27 cellular contexts compared by ENCODE assay signal in genomic region chr11:134752526-134752925, GRCh38.
"Had no signal": no experiment of that assay in that cellular context is flagged by ENCODE, and none has a peak within 500 bp of the region (broad histone marks: within the 10 kb centered on the region; RNA-seq: fewer than 3 reads in every experiment).

No MANE protein-coding gene starts in this region.

- H3K4me1 Mint-ChIP-seq: activated naive CD8-positive, alpha-beta T cell treated with anti-CD3 and anti-CD28 coated beads, Interleukin-2, amount 50 U/mL, for 24 hours had no signal

- H3K36me3 ChIP-seq: ascending aorta, MG63, SJSA1 had no signal

- H3K27ac ChIP-seq: ascending aorta, KMS-11, SJSA1 had no signal

- H3K4me2 ChIP-seq: KMS-11 had no signal

- ATAC-seq: activated CD4-positive, CD25-positive, alpha-beta regulatory T cell treated with anti-CD3 and anti-CD28 coated beads, Interleukin-2, amount 50 U/mL, for 24 hours; activated CD8-positive, alpha-beta T cell treated with anti-CD3 and anti-CD28 coated beads for 36 hours; activated naive CD4-positive, alpha-beta T cell treated with anti-CD3 and anti-CD28 coated beads, Interleukin-2, amount 50 U/mL, for 72 hours; activated naive CD8-positive, alpha-beta T cell treated with anti-CD3 and anti-CD28 coated beads, Interleukin-2, amount 50 U/mL, for 24 hours; HepG2; PC-3; SK-N-SH treated with all-trans-retinoic acid at 6 μM for 48 hours had no signal

- H3K4me1 ChIP-seq: ascending aorta, SJSA1 had no signal

- H3K9me3 ChIP-seq: ascending aorta, MG63, SJSA1 had no signal

- H3K27me3 ChIP-seq: ascending aorta, MG63, SJSA1 had no signal

- H3K27me3 Mint-ChIP-seq: activated CD8-positive, alpha-beta T cell treated with anti-CD3 and anti-CD28 coated beads for 36 hours had no signal

- H3K36me3 Mint-ChIP-seq: activated naive CD4-positive, alpha-beta T cell treated with anti-CD3 and anti-CD28 coated beads, Interleukin-2, amount 50 U/mL, for 72 hours; brain had no signal

- H3K4me3 ChIP-seq: ascending aorta, MG63, SJSA1 had no signal

- H3K27ac Mint-ChIP-seq: activated CD8-positive, alpha-beta T cell treated with anti-CD3 and anti-CD28 coated beads for 36 hours; activated naive CD4-positive, alpha-beta T cell treated with anti-CD3 and anti-CD28 coated beads, Interleukin-2, amount 50 U/mL, for 72 hours; activated naive CD8-positive, alpha-beta T cell treated with anti-CD3 and anti-CD28 coated beads, Interleukin-2, amount 50 U/mL, for 24 hours; activated T-cell treated with anti-CD3 and anti-CD28 coated beads, Interleukin-2, amount 50 U/mL, for 24 hours; activated T-helper 1 cell treated with anti-CD3 and anti-CD28 coated beads, Interleukin-12 subunit alpha, Interleukin-12 subunit beta, Interleukin-2, Interleukin-4 antibody, amounts not matched to agents 30 ng/mL and 10 ng/mL and 1 ng/mL, durations not matched to agents 14 hours and 24 hours and 36 hours had no signal

- H3K4me3 Mint-ChIP-seq: activated CD8-positive, alpha-beta T cell treated with anti-CD3 and anti-CD28 coated beads for 36 hours; activated naive CD8-positive, alpha-beta T cell treated with anti-CD3 and anti-CD28 coated beads, Interleukin-2, amount 50 U/mL, for 24 hours; activated T-cell treated with anti-CD3 and anti-CD28 coated beads, Interleukin-2, amount 50 U/mL, for 24 hours; activated T-helper 1 cell treated with anti-CD3 and anti-CD28 coated beads, Interleukin-12 subunit alpha, Interleukin-12 subunit beta, Interleukin-2, Interleukin-4 antibody, amounts not matched to agents 30 ng/mL and 10 ng/mL and 1 ng/mL, durations not matched to agents 14 hours and 24 hours and 36 hours; brain had no signal

- DNase-seq: activated CD4-positive, alpha-beta T cell treated with anti-CD3 and anti-CD28 coated beads for 4 hours; activated CD8-positive, alpha-beta T cell treated with anti-CD3 and anti-CD28 coated beads for 36 hours; activated effector memory CD4-positive, alpha-beta T cell treated with Interleukin-2 at 50 U/mL for 16 hours; activated naive CD4-positive, alpha-beta T cell treated with Interleukin-2 at 50 U/mL for 16 hours; activated naive CD8-positive, alpha-beta T cell treated with anti-CD3 and anti-CD28 coated beads, Interleukin-2, amount 50 U/mL, for 24 hours; activated T-cell treated with anti-CD3 and anti-CD28 coated beads, Interleukin-2, amount 50 U/mL, for 24 hours; amniotic stem cell; MG63; MV-4-11; NCI-H1092 treated with DMSO at 0.1 percent for 48 hours; NCI-H1417 treated with DMSO at 0.1 percent for 48 hours; NCI-H1694; NCI-H2029; NCI-H510A treated with DMSO at 0.1 percent for 48 hours; NCI-H69; PC-3; SHP77; SW 1271 had no signal
